In the genomic region with DNA sequence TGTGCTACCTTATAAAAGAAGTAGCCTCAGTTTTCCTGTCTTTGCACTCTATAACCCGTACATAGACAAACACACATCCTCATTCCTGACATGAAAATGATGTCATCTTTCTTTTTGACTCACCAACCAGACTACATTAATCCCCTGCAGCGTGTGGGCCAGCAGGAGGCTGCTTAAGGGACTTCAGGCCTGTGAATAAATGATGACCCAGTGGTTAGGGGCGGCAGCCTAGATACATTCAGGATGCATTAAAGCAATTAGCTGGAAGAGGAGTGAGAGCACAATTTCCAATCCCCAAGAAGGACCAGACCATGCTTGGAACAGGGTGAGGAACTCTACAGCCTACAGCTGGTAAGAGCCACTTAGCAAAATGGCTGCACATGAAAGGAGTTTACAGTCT, we compare ENCODE assay signal across 1 cellular context.
A peak's percentile ranks its signal among the peaks of the same experiment; 100 is the strongest.
TF ChIP-seq lines count a peak whose summit lies in the region.

No MANE protein-coding gene starts in this region.

TF ChIP-seq in HEK293, 187 proteins besides CTCF, POLR2A, EP300 and RAD21 (continued from another document):
- TF ChIP-seq, protein P1, sequence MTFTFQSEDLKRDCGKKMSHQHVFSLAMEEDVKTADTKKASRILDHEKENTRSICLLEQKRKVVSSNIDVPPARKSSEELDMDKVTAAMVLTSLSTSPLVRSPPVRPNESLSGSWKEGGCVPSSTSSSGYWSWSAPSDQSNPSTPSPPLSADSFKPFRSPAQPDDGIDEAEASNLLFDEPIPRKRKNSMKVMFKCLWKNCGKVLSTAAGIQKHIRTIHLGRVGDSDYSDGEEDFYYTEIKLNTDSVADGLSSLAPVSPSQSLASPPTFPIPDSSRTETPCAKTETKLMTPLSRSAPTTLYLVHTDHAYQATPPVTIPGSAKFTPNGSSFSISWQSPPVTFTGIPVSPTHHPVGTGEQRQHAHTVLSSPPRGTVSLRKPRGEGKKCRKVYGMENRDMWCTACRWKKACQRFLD (tag by site-specific recombination; IDR thresholded peaks at IDR 0.05) = no peak
- TF ChIP-seq ZNF558 (tag by site-specific recombination; IDR thresholded peaks at IDR 0.05) = peak; percentile 64; the same call in 1 of the 2 replicates
- TF ChIP-seq ZNF221 (tag by site-specific recombination; IDR thresholded peaks at IDR 0.05; ENCODE audit: borderline replicate concordance) = no peak
- no peak for TF ChIP-seq ZNF571 (tag by site-specific recombination; IDR thresholded peaks at IDR 0.05)
- TF ChIP-seq, protein P2, sequence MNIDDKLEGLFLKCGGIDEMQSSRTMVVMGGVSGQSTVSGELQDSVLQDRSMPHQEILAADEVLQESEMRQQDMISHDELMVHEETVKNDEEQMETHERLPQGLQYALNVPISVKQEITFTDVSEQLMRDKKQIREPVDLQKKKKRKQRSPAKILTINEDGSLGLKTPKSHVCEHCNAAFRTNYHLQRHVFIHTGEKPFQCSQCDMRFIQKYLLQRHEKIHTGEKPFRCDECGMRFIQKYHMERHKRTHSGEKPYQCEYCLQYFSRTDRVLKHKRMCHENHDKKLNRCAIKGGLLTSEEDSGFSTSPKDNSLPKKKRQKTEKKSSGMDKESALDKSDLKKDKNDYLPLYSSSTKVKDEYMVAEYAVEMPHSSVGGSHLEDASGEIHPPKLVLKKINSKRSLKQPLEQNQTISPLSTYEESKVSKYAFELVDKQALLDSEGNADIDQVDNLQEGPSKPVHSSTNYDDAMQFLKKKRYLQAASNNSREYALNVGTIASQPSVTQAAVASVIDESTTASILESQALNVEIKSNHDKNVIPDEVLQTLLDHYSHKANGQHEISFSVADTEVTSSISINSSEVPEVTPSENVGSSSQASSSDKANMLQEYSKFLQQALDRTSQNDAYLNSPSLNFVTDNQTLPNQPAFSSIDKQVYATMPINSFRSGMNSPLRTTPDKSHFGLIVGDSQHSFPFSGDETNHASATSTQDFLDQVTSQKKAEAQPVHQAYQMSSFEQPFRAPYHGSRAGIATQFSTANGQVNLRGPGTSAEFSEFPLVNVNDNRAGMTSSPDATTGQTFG (tag by site-specific recombination; IDR thresholded peaks at IDR 0.05; ENCODE audit: borderline replicate concordance) = no peak
- TF ChIP-seq FEZF1 (tag by site-specific recombination; IDR thresholded peaks at IDR 0.05) = no peak
- TF ChIP-seq GLI2 (tag by site-specific recombination; IDR thresholded peaks at IDR 0.05; ENCODE audit: borderline replicate concordance, low read depth) = no peak
- TF ChIP-seq, protein P3, sequence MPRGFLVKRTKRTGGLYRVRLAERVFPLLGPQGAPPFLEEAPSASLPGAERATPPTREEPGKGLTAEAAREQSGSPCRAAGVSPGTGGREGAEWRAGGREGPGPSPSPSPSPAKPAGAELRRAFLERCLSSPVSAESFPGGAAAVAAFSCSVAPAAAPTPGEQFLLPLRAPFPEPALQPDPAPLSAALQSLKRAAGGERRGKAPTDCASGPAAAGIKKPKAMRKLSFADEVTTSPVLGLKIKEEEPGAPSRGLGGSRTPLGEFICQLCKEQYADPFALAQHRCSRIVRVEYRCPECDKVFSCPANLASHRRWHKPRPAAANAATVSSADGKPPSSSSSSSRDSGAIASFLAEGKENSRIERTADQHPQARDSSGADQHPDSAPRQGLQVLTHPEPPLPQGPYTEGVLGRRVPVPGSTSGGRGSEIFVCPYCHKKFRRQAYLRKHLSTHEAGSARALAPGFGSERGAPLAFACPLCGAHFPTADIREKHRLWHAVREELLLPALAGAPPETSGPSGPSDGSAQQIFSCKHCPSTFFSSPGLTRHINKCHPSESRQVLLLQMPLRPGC (tag by site-specific recombination; IDR thresholded peaks at IDR 0.05) = peak; percentile 45; the same call in 1 of the 2 replicates
- TF ChIP-seq ZNF433 (tag by site-specific recombination; IDR thresholded peaks at IDR 0.05; ENCODE audit: low read depth) = no peak
- TF ChIP-seq, protein P4, sequence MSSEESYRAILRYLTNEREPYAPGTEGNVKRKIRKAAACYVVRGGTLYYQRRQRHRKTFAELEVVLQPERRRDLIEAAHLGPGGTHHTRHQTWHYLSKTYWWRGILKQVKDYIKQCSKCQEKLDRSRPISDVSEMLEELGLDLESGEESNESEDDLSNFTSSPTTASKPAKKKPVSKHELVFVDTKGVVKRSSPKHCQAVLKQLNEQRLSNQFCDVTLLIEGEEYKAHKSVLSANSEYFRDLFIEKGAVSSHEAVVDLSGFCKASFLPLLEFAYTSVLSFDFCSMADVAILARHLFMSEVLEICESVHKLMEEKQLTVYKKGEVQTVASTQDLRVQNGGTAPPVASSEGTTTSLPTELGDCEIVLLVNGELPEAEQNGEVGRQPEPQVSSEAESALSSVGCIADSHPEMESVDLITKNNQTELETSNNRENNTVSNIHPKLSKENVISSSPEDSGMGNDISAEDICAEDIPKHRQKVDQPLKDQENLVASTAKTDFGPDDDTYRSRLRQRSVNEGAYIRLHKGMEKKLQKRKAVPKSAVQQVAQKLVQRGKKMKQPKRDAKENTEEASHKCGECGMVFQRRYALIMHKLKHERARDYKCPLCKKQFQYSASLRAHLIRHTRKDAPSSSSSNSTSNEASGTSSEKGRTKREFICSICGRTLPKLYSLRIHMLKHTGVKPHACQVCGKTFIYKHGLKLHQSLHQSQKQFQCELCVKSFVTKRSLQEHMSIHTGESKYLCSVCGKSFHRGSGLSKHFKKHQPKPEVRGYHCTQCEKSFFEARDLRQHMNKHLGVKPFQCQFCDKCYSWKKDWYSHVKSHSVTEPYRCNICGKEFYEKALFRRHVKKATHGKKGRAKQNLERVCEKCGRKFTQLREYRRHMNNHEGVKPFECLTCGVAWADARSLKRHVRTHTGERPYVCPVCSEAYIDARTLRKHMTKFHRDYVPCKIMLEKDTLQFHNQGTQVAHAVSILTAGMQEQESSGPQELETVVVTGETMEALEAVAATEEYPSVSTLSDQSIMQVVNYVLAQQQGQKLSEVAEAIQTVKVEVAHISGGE (tag by site-specific recombination; conservative IDR thresholded peaks at IDR 0.05; ENCODE audit: low read depth) = no peak
- TF ChIP-seq, protein P5, sequence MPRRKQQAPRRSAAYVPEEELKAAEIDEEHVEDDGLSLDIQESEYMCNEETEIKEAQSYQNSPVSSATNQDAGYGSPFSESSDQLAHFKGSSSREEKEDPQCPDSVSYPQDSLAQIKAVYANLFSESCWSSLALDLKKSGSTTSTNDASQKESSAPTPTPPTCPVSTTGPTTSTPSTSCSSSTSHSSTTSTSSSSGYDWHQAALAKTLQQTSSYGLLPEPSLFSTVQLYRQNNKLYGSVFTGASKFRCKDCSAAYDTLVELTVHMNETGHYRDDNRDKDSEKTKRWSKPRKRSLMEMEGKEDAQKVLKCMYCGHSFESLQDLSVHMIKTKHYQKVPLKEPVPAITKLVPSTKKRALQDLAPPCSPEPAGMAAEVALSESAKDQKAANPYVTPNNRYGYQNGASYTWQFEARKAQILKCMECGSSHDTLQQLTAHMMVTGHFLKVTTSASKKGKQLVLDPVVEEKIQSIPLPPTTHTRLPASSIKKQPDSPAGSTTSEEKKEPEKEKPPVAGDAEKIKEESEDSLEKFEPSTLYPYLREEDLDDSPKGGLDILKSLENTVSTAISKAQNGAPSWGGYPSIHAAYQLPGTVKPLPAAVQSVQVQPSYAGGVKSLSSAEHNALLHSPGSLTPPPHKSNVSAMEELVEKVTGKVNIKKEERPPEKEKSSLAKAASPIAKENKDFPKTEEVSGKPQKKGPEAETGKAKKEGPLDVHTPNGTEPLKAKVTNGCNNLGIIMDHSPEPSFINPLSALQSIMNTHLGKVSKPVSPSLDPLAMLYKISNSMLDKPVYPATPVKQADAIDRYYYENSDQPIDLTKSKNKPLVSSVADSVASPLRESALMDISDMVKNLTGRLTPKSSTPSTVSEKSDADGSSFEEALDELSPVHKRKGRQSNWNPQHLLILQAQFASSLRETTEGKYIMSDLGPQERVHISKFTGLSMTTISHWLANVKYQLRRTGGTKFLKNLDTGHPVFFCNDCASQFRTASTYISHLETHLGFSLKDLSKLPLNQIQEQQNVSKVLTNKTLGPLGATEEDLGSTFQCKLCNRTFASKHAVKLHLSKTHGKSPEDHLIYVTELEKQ (tag by site-specific recombination; IDR thresholded peaks at IDR 0.05; ENCODE audit: borderline replicate concordance) = no peak
- peak; percentile 73 for TF ChIP-seq ZNF629 (tag by site-specific recombination; IDR thresholded peaks at IDR 0.05)
- peak; percentile 66; the same call in 1 of the 2 replicates for TF ChIP-seq ZNF24 (tag by site-specific recombination; IDR thresholded peaks at IDR 0.05)
- TF ChIP-seq ZNF174 (tag by site-specific recombination; IDR thresholded peaks at IDR 0.05) = no peak
- TF ChIP-seq GLIS1 (tag by site-specific recombination; IDR thresholded peaks at IDR 0.05) = peak; percentile 77
- no peak for TF ChIP-seq ZNF514 (tag by site-specific recombination; IDR thresholded peaks at IDR 0.05)
- peak; percentile 85 for TF ChIP-seq ZIC2 (tag by site-specific recombination; IDR thresholded peaks at IDR 0.05)
- TF ChIP-seq, protein P6, sequence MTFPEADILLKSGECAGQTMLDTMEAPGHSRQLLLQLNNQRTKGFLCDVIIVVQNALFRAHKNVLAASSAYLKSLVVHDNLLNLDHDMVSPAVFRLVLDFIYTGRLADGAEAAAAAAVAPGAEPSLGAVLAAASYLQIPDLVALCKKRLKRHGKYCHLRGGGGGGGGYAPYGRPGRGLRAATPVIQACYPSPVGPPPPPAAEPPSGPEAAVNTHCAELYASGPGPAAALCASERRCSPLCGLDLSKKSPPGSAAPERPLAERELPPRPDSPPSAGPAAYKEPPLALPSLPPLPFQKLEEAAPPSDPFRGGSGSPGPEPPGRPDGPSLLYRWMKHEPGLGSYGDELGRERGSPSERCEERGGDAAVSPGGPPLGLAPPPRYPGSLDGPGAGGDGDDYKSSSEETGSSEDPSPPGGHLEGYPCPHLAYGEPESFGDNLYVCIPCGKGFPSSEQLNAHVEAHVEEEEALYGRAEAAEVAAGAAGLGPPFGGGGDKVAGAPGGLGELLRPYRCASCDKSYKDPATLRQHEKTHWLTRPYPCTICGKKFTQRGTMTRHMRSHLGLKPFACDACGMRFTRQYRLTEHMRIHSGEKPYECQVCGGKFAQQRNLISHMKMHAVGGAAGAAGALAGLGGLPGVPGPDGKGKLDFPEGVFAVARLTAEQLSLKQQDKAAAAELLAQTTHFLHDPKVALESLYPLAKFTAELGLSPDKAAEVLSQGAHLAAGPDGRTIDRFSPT (tag by site-specific recombination; IDR thresholded peaks at IDR 0.05) = 0 out of 2 replicates have a peak, but pooled peaks have one; percentile 37
- TF ChIP-seq ZBTB20 (tag by site-specific recombination; IDR thresholded peaks at IDR 0.05) = peak; percentile 36; the same call in 1 of the 2 replicates
- TF ChIP-seq HOXD13 (CRISPR knock-in tag; IDR thresholded peaks at IDR 0.05; ENCODE audit: borderline replicate concordance) = no peak
- no peak for TF ChIP-seq ZFP69B (tag by site-specific recombination; IDR thresholded peaks at IDR 0.05)
- peak; percentile 51; the same call in 1 of the 2 replicates for TF ChIP-seq IKZF3 (tag by site-specific recombination; IDR thresholded peaks at IDR 0.05)
- TF ChIP-seq, protein P7, sequence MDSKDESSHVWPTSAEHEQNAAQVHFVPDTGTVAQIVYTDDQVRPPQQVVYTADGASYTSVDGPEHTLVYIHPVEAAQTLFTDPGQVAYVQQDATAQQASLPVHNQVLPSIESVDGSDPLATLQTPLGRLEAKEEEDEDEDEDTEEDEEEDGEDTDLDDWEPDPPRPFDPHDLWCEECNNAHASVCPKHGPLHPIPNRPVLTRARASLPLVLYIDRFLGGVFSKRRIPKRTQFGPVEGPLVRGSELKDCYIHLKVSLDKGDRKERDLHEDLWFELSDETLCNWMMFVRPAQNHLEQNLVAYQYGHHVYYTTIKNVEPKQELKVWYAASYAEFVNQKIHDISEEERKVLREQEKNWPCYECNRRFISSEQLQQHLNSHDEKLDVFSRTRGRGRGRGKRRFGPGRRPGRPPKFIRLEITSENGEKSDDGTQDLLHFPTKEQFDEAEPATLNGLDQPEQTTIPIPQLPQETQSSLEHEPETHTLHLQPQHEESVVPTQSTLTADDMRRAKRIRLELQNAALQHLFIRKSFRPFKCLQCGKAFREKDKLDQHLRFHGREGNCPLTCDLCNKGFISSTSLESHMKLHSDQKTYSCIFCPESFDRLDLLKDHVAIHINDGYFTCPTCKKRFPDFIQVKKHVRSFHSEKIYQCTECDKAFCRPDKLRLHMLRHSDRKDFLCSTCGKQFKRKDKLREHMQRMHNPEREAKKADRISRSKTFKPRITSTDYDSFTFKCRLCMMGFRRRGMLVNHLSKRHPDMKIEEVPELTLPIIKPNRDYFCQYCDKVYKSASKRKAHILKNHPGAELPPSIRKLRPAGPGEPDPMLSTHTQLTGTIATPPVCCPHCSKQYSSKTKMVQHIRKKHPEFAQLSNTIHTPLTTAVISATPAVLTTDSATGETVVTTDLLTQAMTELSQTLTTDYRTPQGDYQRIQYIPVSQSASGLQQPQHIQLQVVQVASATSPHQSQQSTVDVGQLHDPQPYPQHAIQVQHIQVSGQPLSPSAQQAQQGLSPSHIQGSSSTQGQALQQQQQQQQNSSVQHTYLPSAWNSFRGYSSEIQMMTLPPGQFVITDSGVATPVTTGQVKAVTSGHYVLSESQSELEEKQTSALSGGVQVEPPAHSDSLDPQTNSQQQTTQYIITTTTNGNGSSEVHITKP (tag by site-specific recombination; IDR thresholded peaks at IDR 0.05) = peak; percentile 22; the same call in 1 of the 2 replicates
- peak; percentile 41; the same call in 1 of the 2 replicates for TF ChIP-seq ZNF394 (tag by site-specific recombination; IDR thresholded peaks at IDR 0.05; ENCODE audit: borderline replicate concordance)
- TF ChIP-seq EGR2 (tag by site-specific recombination; IDR thresholded peaks at IDR 0.05; ENCODE audit: low read depth) = no peak
- 0 out of 2 replicates have a peak, but pooled peaks have one; percentile 36 for TF ChIP-seq SP7 (tag by site-specific recombination; IDR thresholded peaks at IDR 0.05)
- TF ChIP-seq, protein P8, sequence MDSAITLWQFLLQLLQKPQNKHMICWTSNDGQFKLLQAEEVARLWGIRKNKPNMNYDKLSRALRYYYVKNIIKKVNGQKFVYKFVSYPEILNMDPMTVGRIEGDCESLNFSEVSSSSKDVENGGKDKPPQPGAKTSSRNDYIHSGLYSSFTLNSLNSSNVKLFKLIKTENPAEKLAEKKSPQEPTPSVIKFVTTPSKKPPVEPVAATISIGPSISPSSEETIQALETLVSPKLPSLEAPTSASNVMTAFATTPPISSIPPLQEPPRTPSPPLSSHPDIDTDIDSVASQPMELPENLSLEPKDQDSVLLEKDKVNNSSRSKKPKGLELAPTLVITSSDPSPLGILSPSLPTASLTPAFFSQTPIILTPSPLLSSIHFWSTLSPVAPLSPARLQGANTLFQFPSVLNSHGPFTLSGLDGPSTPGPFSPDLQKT (IDR thresholded peaks at IDR 0.05; ENCODE audit: borderline replicate concordance, low read depth, low read length) = no peak
- TF ChIP-seq ZNF660 (tag by site-specific recombination; IDR thresholded peaks at IDR 0.05) = peak; percentile 95
- TF ChIP-seq ZNF423 (tag by site-specific recombination; IDR thresholded peaks at IDR 0.05) = 0 out of 2 replicates have a peak, but pooled peaks have one; percentile 25
- TF ChIP-seq, protein P9, sequence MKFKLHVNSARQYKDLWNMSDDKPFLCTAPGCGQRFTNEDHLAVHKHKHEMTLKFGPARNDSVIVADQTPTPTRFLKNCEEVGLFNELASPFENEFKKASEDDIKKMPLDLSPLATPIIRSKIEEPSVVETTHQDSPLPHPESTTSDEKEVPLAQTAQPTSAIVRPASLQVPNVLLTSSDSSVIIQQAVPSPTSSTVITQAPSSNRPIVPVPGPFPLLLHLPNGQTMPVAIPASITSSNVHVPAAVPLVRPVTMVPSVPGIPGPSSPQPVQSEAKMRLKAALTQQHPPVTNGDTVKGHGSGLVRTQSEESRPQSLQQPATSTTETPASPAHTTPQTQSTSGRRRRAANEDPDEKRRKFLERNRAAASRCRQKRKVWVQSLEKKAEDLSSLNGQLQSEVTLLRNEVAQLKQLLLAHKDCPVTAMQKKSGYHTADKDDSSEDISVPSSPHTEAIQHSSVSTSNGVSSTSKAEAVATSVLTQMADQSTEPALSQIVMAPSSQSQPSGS (tag by site-specific recombination; IDR thresholded peaks at IDR 0.05; ENCODE audit: low read depth) = peak; percentile 87
- TF ChIP-seq ZBTB21 (tag by site-specific recombination; IDR thresholded peaks at IDR 0.05) = peak; percentile 73
